ENCODE assay signal across 7 cellular contexts in genomic region chr2:187580462-187581124, GRCh38. TPM values are rescaled to one million over a fixed set of nuclear protein-coding genes. Genes with fewer than 3 reads are reported as not detected.
DNase-seq lines count a peak whose midpoint lies in the region; ATAC-seq and TF ChIP-seq lines count a peak whose summit lies in the region.

No MANE protein-coding gene starts in this region.

- no peaks in the 10 kb centered on the region for H3K9me3 ChIP-seq in gastrocnemius medialis

- no peak for TF ChIP-seq POLR2A in gastrocnemius medialis (IDR thresholded peaks at IDR 0.05)

- no peak overlapping the region for H3K27ac ChIP-seq in gastrocnemius medialis

- no peak overlapping the region for H3K27ac Mint-ChIP-seq in natural killer cell treated with Interleukin-12 subunit alpha and Interleukin-12 subunit beta and Interleukin-15 and Interleukin-18, amount 100 ng/mL, for 72 hours

- H3K36me3 ChIP-seq in gastrocnemius medialis, result no peaks in the 10 kb centered on the region

- no peak overlapping the region for H3K4me3 Mint-ChIP-seq in natural killer cell treated with Interleukin-12 subunit alpha and Interleukin-12 subunit beta and Interleukin-15 and Interleukin-18, amount 100 ng/mL, for 72 hours

- in situ Hi-C loops in SK-MEL-5 (cut with HindIII; ENCODE audit: low pct_unique_long_range_greater_than_20kb, low sequenced_read_pairs) (loop anchor here (10.0 kb wide), 1 partner anchor 76 kb away; no protein-coding TSS in a partner anchor), gastrocnemius medialis (cut with MboI; ENCODE audit: low sequenced_read_pairs in 4 of 4) (loop anchor here (5.0 to 25.0 kb wide), 4 partner anchors 78 to 1832 kb away; no protein-coding TSS in a partner anchor)

- H3K4me3 ChIP-seq in gastrocnemius medialis, result peak overlapping the region; percentile 24 to 44 (median 32)

- peaks cover 6% of the 10 kb centered on the region for H3K36me3 Mint-ChIP-seq in natural killer cell treated with Interleukin-12 subunit alpha and Interleukin-12 subunit beta and Interleukin-15 and Interleukin-18, amount 100 ng/mL, for 72 hours

- peaks cover 0 to 4% of the 10 kb centered on the region in 2 donors for H3K4me1 Mint-ChIP-seq in natural killer cell treated with Interleukin-12 subunit alpha and Interleukin-12 subunit beta and Interleukin-15 and Interleukin-18, amount 100 ng/mL, for 72 hours (ENCODE audit: low read depth in 2 of 2)

- H3K27me3 Mint-ChIP-seq in natural killer cell treated with Interleukin-12 subunit alpha and Interleukin-12 subunit beta and Interleukin-15 and Interleukin-18, amount 100 ng/mL, for 72 hours, result no peaks in the 10 kb centered on the region

- peak; percentile 30 to 70 (median 47) for TF ChIP-seq CTCF in gastrocnemius medialis (IDR thresholded peaks at IDR 0.05 in 4 of 5, conservative IDR thresholded peaks at IDR 0.05 in 1 of 5)

- no peaks in the 10 kb centered on the region for H3K27me3 ChIP-seq in gastrocnemius medialis

- DNase-seq in KG1 (lab: John Stamatoyannopoulos, UW), result peak; percentile 48
- DNase-seq in SK-MEL-5 (ENCODE audit: low read depth, low spot score), result peak; percentile 73
- peak; percentile 47 for DNase-seq in foreskin melanocyte
- DNase-seq in gastrocnemius medialis, result no peak
- no peak for DNase-seq in natural killer cell treated with Interleukin-12 subunit alpha and Interleukin-12 subunit beta and Interleukin-15 and Interleukin-18, amount 100 ng/mL, for 72 hours (ENCODE audit: low spot score)
- DNase-seq in HuH-7.5 (ENCODE audit: low spot score), result no peak

- ATAC-seq in GM18511 (IDR thresholded peaks at IDR 0.05; ENCODE audit: unreplicated experiment) (peak; percentile 54), gastrocnemius medialis (peak; percentile 47 to 64)
- ATAC-seq in natural killer cell treated with Interleukin-12 subunit alpha and Interleukin-12 subunit beta and Interleukin-15 and Interleukin-18, amount 100 ng/mL, for 72 hours, result no peak

- intact Hi-C loops in gastrocnemius medialis (cut with DNase I; ENCODE audit: low total_unique reads), result loop anchor here (1.0 to 5.0 kb wide), 4 partner anchors 80 to 1832 kb away; no protein-coding TSS in a partner anchor

- H3K9me3 Mint-ChIP-seq in natural killer cell treated with Interleukin-12 subunit alpha and Interleukin-12 subunit beta and Interleukin-15 and Interleukin-18, amount 100 ng/mL, for 72 hours, result no peaks in the 10 kb centered on the region

- peaks cover 3 to 4% of the 10 kb centered on the region in 2 donors for H3K4me1 ChIP-seq in gastrocnemius medialis

RNA-seq across cellular contexts. Expression of gene TFPI, which starts 26.4 kb away (rescaled TPM):
- 15.3 and 20.5 TPM in 2 replicates for total RNA-seq in SK-MEL-5 (2014; rRNA removed; shearing (Covaris generic))
- polyA plus RNA-seq in SK-MEL-5 (2015; cell fraction: cytosol; rRNA removed), result 15.8 and 18.8 TPM in 2 replicates
- polyA plus RNA-seq in SK-MEL-5 (2015; cell fraction: nucleus; rRNA removed), result 6.3 and 9.6 TPM in 2 replicates
- 10 to 100 TPM; 30.7 to 91.5 (median 54.7) TPM for total RNA-seq in gastrocnemius medialis
- 1 to 10 TPM in 1 of 2 donors, under 1 TPM in 1; 0.56 to 1.9 TPM for total RNA-seq in natural killer cell treated with Interleukin-12 subunit alpha and Interleukin-12 subunit beta and Interleukin-15 and Interleukin-18, amount 100 ng/mL, for 72 hours

Comparison
In these comparisons a context has a peak if more than half of its experiments do, and no peak if none do; other contexts are left out.
1. ATAC-seq: peak in GM18511 (single experiment) and gastrocnemius medialis (2 of 2); none in natural killer cell treated with Interleukin-12 subunit alpha and Interleukin-12 subunit beta and Interleukin-15 and Interleukin-18, amount 100 ng/mL, for 72 hours (0 of 2).
2. DNase-seq: peak in KG1 (single experiment), SK-MEL-5 (single experiment) and foreskin melanocyte (single experiment); none in gastrocnemius medialis (0 of 2), natural killer cell treated with Interleukin-12 subunit alpha and Interleukin-12 subunit beta and Interleukin-15 and Interleukin-18, amount 100 ng/mL, for 72 hours (single experiment) and HuH-7.5 (single experiment).